Comparison of ENCODE assay signal across 8 cellular contexts in the genomic region with DNA sequence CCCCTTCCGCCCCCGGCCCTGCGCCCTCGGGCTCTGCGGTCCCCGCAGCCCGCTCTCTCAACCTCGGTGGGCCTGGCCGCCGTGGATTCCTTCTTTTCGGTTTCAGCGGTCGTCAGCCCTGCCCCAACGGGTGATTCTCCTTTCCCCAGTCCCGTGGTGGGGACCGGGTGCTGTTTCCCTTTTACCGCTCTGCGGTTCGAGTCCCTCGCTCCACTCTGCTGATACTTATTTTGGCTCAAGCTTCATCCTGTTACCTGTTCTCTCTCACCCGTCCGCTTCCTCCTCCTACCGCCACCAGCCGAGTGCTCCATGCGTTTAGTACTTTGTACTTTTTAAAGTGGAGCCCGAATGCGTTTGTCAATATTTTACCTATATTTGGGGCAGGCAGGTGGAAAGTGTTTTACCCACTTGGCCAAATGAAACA. TPM values are rescaled to one million over a fixed set of nuclear protein-coding genes. Genes with fewer than 3 reads are reported as not detected.
DNase-seq lines count a peak whose midpoint lies in the region; ATAC-seq and TF ChIP-seq lines count a peak whose summit lies in the region.

No MANE protein-coding gene starts in this region.

- H3K4me3 ChIP-seq in RWPE2 (ENCODE audit: severe bottlenecking) (peak overlapping the region; percentile 83), muscle layer of colon (ENCODE audit: low read depth in 1 of 2, low read length in 2 of 2) (peak overlapping the region; percentile 85 to 92)

- H3K27ac ChIP-seq in RWPE2 (ENCODE audit: poor library complexity, severe bottlenecking) (peak overlapping the region; percentile 90), muscle layer of colon (ENCODE audit: low read depth, low read length) (peak overlapping the region; percentile 95)

- H3K36me3 Mint-ChIP-seq in HFFc6 (ENCODE audit: low read depth), result peaks cover 14% of the 10 kb centered on the region

- peaks cover 26% of the 10 kb centered on the region for H3K36me3 ChIP-seq in RWPE2 (ENCODE audit: low read depth)
- H3K36me3 ChIP-seq in muscle layer of colon (ENCODE audit: insufficient read depth, low read length), result peaks cover 21% of the 10 kb centered on the region

- ATAC-seq in RWPE2 (ENCODE audit: low read depth) (peak; percentile 2; the same call in 1 of the 3 replicates), omental fat pad (ENCODE audit: low FRiP score) (no peak)

- H3K4me3 Mint-ChIP-seq in HFFc6, result peak overlapping the region; percentile 90

- peaks cover 29% of the 10 kb centered on the region for H3K4me1 Mint-ChIP-seq in HFFc6 (ENCODE audit: low read depth)

- H3K9me3 ChIP-seq in RWPE2 (ENCODE audit: severe bottlenecking) (no peaks in the 10 kb centered on the region), muscle layer of colon (ENCODE audit: low read length) (no peaks in the 10 kb centered on the region)

- no peaks in the 10 kb centered on the region for H3K9me3 Mint-ChIP-seq in HFFc6

- peak overlapping the region; percentile 100 for H3K27ac Mint-ChIP-seq in HFFc6

- TF ChIP-seq CTCF in HFFc6 (IDR thresholded peaks at IDR 0.05) (no peak), RWPE2 (IDR thresholded peaks at IDR 0.05; ENCODE audit: poor library complexity, severe bottlenecking) (no peak), omental fat pad (IDR thresholded peaks at IDR 0.05) (no peak)

- H3K27me3 Mint-ChIP-seq in HFFc6 (ENCODE audit: insufficient read depth), result peaks cover 3% of the 10 kb centered on the region

- H3K27me3 ChIP-seq in RWPE2 (ENCODE audit: insufficient read depth, poor library complexity, severe bottlenecking), result no peaks in the 10 kb centered on the region
- H3K27me3 ChIP-seq in muscle layer of colon (ENCODE audit: control insufficient read depth in 1 of 2, insufficient read depth in 2 of 2, low read length in 2 of 2), result no peaks in the 10 kb centered on the region

- H3K4me1 ChIP-seq in RWPE2 (ENCODE audit: insufficient read depth, poor library complexity, severe bottlenecking) (peaks cover 16% of the 10 kb centered on the region), muscle layer of colon (ENCODE audit: insufficient read depth, low read length) (peaks cover 18% of the 10 kb centered on the region)

- peak overlapping the region; percentile 86 for H3K9ac ChIP-seq in muscle layer of colon (ENCODE audit: low read length)

- DNase-seq in NCI-H2029 (lab: John Stamatoyannopoulos, UW) (peak; percentile 46), NCI-H2029 treated with DMSO at 0.1 percent for 48 hours (lab: John Stamatoyannopoulos, UW) (no peak), HFFc6 (no peak), RWPE2 (ENCODE audit: low spot score) (no peak), dermis blood vessel endothelial cell (peak; percentile 40), omental fat pad (ENCODE audit: low spot score) (no peak), HuH-7 (ENCODE audit: low spot score) (no peak)

RNA-seq across cellular contexts. Expression of gene ZDHHC5, which starts 0.6 kb away (rescaled TPM):
- 10 to 100 TPM; 67.5 to 82.1 (median 74.1) TPM for total RNA-seq in HFFc6 (2021; fragmentation: NEBNext Ultra II Directional; extraction: Animal tissue kit (Norgen Biotek cat#: 25700))
- total RNA-seq in dermis blood vessel endothelial cell (34.0 and 55.9 TPM in 2 replicates), omental fat pad (10 to 100 TPM; 44.1 to 61.5 (median 50.7) TPM)

RNA-seq across cellular contexts. Expression of gene CLP1, which starts 10.9 kb away (rescaled TPM):
- 10 to 100 TPM; 13.0 to 17.1 (median 15.6) TPM for total RNA-seq in HFFc6 (2021; fragmentation: NEBNext Ultra II Directional; extraction: Animal tissue kit (Norgen Biotek cat#: 25700))
- total RNA-seq in dermis blood vessel endothelial cell (24.6 and 26.5 TPM in 2 replicates), omental fat pad (10 to 100 TPM; 12.3 to 26.1 (median 15.7) TPM)

RNA-seq across cellular contexts. Expression of gene YPEL4, which starts 18.8 kb away (rescaled TPM):
- total RNA-seq in HFFc6 (2021; fragmentation: NEBNext Ultra II Directional; extraction: Animal tissue kit (Norgen Biotek cat#: 25700)), result under 1 TPM in 5 of 6 experiments, not detected in 1; 0.14 to 0.48 (median 0.28) TPM
- total RNA-seq in dermis blood vessel endothelial cell (0.05 TPM in 1 of 2 replicates, not detected in the other), omental fat pad (1 to 10 TPM in 3 of 4 donors, under 1 TPM in 1; 0.63 to 1.8 (median 1.5) TPM)

RNA-seq across cellular contexts. Expression of gene MED19, which starts 43.5 kb away (rescaled TPM):
- 10 to 100 TPM; 19.1 to 22.4 (median 21.8) TPM for total RNA-seq in HFFc6 (2021; fragmentation: NEBNext Ultra II Directional; extraction: Animal tissue kit (Norgen Biotek cat#: 25700))
- 13.1 and 17.6 TPM in 2 replicates for total RNA-seq in dermis blood vessel endothelial cell
- total RNA-seq in omental fat pad, result 10 to 100 TPM; 10.7 to 14.4 (median 12.2) TPM

RNA-seq across cellular contexts. Expression of gene TMX2, which starts 43.9 kb away (rescaled TPM):
- total RNA-seq in HFFc6 (2021; fragmentation: NEBNext Ultra II Directional; extraction: Animal tissue kit (Norgen Biotek cat#: 25700)), result 100 to 1,000 TPM in 2 of 6 experiments, 10 to 100 TPM in 4; 89.9 to 113 (median 97.2) TPM
- total RNA-seq in dermis blood vessel endothelial cell (44.8 and 71.9 TPM in 2 replicates), omental fat pad (10 to 100 TPM; 49.0 to 73.9 (median 68.8) TPM)

Comparison
In these comparisons a context has a peak if more than half of its experiments do, and no peak if none do; other contexts are left out.
1. DNase-seq: peak in NCI-H2029 (single experiment) and dermis blood vessel endothelial cell (single experiment); none in NCI-H2029 treated with DMSO at 0.1 percent for 48 hours (single experiment), HFFc6 (single experiment), RWPE2 (single experiment), omental fat pad (single experiment) and HuH-7 (single experiment).